ENCODE assay signal across 1 cellular context in the genomic region with DNA sequence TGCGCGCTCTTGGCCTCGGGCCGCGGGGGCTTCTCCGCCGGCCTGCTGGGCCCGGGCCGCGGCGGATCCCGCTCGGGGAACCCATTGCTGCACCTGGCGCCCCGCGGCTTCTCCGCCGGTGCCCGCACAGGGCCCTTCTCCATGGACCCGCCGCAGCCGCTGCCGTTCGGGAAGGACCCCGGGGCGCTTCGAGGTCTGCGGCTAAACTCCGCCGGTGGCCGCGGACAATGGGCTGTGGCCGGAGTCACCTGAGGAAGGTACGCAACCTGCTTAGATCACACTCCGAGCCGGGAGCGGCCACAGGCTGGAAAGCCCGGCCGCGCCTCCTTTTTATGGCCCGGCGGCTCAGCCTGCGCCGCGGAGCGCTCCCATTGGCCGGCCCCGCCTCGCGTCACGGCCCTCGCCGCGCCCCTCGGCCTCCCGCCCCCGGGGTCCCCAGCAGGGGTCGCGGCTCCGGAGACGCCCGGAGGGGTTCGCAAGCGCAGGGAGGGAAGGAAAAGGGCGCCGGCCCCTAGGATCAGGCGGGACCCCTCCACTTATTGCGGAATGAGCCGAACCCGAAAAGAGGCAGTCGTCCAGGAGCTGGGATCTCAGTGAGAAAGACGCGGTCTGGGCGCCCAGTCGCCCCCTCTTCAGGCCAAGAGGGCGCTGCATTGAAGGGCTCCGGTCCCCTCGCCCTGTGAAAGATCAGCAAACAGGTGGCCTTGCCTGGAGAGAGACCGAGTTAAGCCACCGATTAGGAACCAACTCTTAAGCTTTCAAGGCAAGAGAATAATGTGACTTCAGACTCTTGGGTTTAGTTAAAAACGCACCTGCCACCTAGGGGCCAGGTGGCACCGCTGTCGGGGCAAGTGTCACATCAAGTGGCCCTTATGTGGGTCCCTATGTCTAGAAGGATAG.
TF ChIP-seq lines count a peak whose summit lies in the region.

A gene with protein sequence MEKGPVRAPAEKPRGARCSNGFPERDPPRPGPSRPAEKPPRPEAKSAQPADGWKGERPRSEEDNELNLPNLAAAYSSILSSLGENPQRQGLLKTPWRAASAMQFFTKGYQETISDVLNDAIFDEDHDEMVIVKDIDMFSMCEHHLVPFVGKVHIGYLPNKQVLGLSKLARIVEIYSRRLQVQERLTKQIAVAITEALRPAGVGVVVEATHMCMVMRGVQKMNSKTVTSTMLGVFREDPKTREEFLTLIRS (minus strand): TSS at position 306 of the 900 bp plus-strand sequence. CDS start 163 bp downstream, at position 143.

TF ChIP-seq in K562, 482 proteins besides CTCF, POLR2A, EP300 and RAD21 (continued from another document):
- TF ChIP-seq HOMEZ (CRISPR knock-in tag; IDR thresholded peaks at IDR 0.05) (no peak), ESRRA (IDR thresholded peaks at IDR 0.05; ENCODE audit: borderline replicate concordance, low read depth) (0 out of 2 replicates have a peak, but pooled peaks have one; percentile 12), HDAC3 (IDR thresholded peaks at IDR 0.05; ENCODE audit: borderline replicate concordance, partially characterized antibody) (no peak)
